In genomic region chr12:4270670-4271432, GRCh38 we compare ENCODE assay signal across 8 cellular contexts. TPM values are rescaled to one million over a fixed set of nuclear protein-coding genes. Genes with fewer than 3 reads are reported as not detected.
DNase-seq lines count a peak whose midpoint lies in the region; ATAC-seq and TF ChIP-seq lines count a peak whose summit lies in the region.

No MANE protein-coding gene starts in this region.

- ATAC-seq in HCT116 (no peak), HG02870 (IDR thresholded peaks at IDR 0.05; ENCODE audit: unreplicated experiment) (no peak), HG03378 (IDR thresholded peaks at IDR 0.05; ENCODE audit: unreplicated experiment) (no peak)

- no peak for TF ChIP-seq POLR2A in HCT116 (IDR thresholded peaks at IDR 0.05; ENCODE audit: borderline replicate concordance, extremely low read depth, insufficient read depth, insufficient read length)

- intact Hi-C loops in HCT116 (cut with micrococcal nuclease): loop anchor here (10.0 kb wide), 1 partner anchor 466 kb away; no protein-coding TSS in a partner anchor

- CTCF ChIA-PET in HCT116 (lab: Charles Lee) (interaction anchor here (0.7 kb wide), 1 partner anchor 387 kb away, joined by 3 read pairs; no protein-coding TSS in a partner anchor), GM10248 (lab: Yijun Ruan, JAX) (interaction anchor here (1.1 to 1.4 kb wide), 2 partner anchors 124 to 388 kb away, joined by 3 read pairs; no protein-coding TSS in a partner anchor)

- peak overlapping the region; percentile 78 for H3K4me2 ChIP-seq in HCT116 (ENCODE audit: low read length)

- DNase-seq in HCT116 (ENCODE audit: low read depth, low spot score) (no peak), GM10248 (ENCODE audit: extremely low spot score) (no peak)
- peak; percentile 72 for DNase-seq in activated CD4-positive, alpha-beta T cell treated with anti-CD3 and anti-CD28 coated beads for 48 hours

- H3K36me3 ChIP-seq in HCT116 (ENCODE audit: control insufficient read depth in 1 of 2, insufficient read depth in 2 of 2, low read length in 2 of 2) (no peaks in the 10 kb centered on the region), ectodermal cell (ENCODE audit: control insufficient read depth, insufficient read depth, low read length) (no peaks in the 10 kb centered on the region), subcutaneous abdominal adipose tissue (ENCODE audit: control insufficient read depth in 5 of 5, insufficient read depth in 5 of 5, low read length in 5 of 5) (no peaks in the 10 kb centered on the region)

- no peaks in the 10 kb centered on the region for H3K9me2 ChIP-seq in HCT116 (ENCODE audit: insufficient read depth)

- H3K9me3 ChIP-seq in HCT116 (ENCODE audit: control insufficient read depth in 1 of 2, insufficient read depth in 1 of 2, low read depth in 1 of 2, low read length in 2 of 2): no peaks in the 10 kb centered on the region
- no peaks in the 10 kb centered on the region for H3K9me3 ChIP-seq in ectodermal cell (ENCODE audit: control insufficient read depth, low read length)
- no peaks in the 10 kb centered on the region for H3K9me3 ChIP-seq in mononuclear cell (ENCODE audit: low read depth, low read length)
- H3K9me3 ChIP-seq in subcutaneous abdominal adipose tissue (ENCODE audit: control insufficient read depth in 5 of 5, low read length in 5 of 5): no peaks in the 10 kb centered on the region

- no peaks in the 10 kb centered on the region for H3K79me2 ChIP-seq in HCT116 (ENCODE audit: insufficient read depth, low read length)

- H4K20me1 ChIP-seq in HCT116 (ENCODE audit: insufficient read depth): no peaks in the 10 kb centered on the region

- TF ChIP-seq RAD21 in HCT116 (IDR thresholded peaks at IDR 0.05; ENCODE audit: low read depth): no peak

- 0% methylated on average over 47 to 48 of the region's 48 CpGs for WGBS in ectodermal cell, 2 experiments

- H3K4me3 ChIP-seq in HCT116 (replicated peaks in 1 of 2; ENCODE audit: low read depth in 1 of 2, low read length in 2 of 2) (peak overlapping the region in 1 of 2 experiments; percentile 35; a peak in 3 of 4 replicates), ectodermal cell (ENCODE audit: insufficient read depth, low read depth, low read length) (peak overlapping the region; percentile 45), mononuclear cell (ENCODE audit: low read length) (peak overlapping the region; percentile 56), subcutaneous abdominal adipose tissue (ENCODE audit: low read depth in 1 of 5, low read length in 5 of 5) (peak overlapping the region; percentile 51 to 88 (median 65))

- H3K4me1 ChIP-seq in HCT116 (ENCODE audit: control insufficient read depth in 1 of 2, insufficient read depth in 2 of 2, low read length in 2 of 2) (peaks cover 0 to 10% of the 10 kb centered on the region in 2 experiments; a peak in 2 of 4 replicates), ectodermal cell (ENCODE audit: control insufficient read depth, insufficient read depth, low read length) (peaks cover 18% of the 10 kb centered on the region), mononuclear cell (ENCODE audit: insufficient read depth, low read length) (peaks cover 60% of the 10 kb centered on the region), subcutaneous abdominal adipose tissue (ENCODE audit: control insufficient read depth in 5 of 5, insufficient read depth in 5 of 5, low read length in 5 of 5) (peaks cover 0 to 62% (median 59%) of the 10 kb centered on the region in 5 donors)

- no TSS peak for BruUV-seq in HCT116 (replicated peaks; lab: Mats Ljungman, UMichigan)

- POLR2A ChIA-PET in HCT116 (lab: Charles Lee): no interaction called here
- POLR2A ChIA-PET in GM10248 (lab: Yijun Ruan, JAX): no interaction called here

- H2AFZ ChIP-seq in HCT116 (ENCODE audit: low read depth, low read length, poor library complexity, severe bottlenecking): peak overlapping the region; percentile 52

- H3K9ac ChIP-seq in HCT116 (ENCODE audit: low read length): no peak overlapping the region
- H3K9ac ChIP-seq in subcutaneous abdominal adipose tissue (ENCODE audit: low read length in 5 of 5): peak overlapping the region in 4 of 5 donors; percentile 45 to 78 (median 64)

- RAD21 ChIA-PET in HCT116 (lab: Charles Lee; ENCODE audit: low non-redundant PET in 1 of 2, low total read pairs in 2 of 2, uncharacterized antibody in 2 of 2, unreplicated experiment in 2 of 2): no interaction called here

- H3K27me3 ChIP-seq in HCT116 (ENCODE audit: insufficient read depth, low read length) (peaks cover 66% of the 10 kb centered on the region), ectodermal cell (ENCODE audit: control insufficient read depth, insufficient read depth, low read length, poor library complexity, severe bottlenecking) (peaks cover 86% of the 10 kb centered on the region), mononuclear cell (ENCODE audit: insufficient read depth, low read length) (peaks cover 34% of the 10 kb centered on the region), subcutaneous abdominal adipose tissue (ENCODE audit: control insufficient read depth in 5 of 5, insufficient read depth in 4 of 5, low read length in 5 of 5) (peaks cover 6 to 54% (median 13%) of the 10 kb centered on the region in 5 donors)

- no peak for TF ChIP-seq CTCF in HCT116 (IDR thresholded peaks at IDR 0.05 in 2 of 3, conservative IDR thresholded peaks at IDR 0.05 in 1 of 3; ENCODE audit: borderline replicate concordance in 1 of 3, insufficient read depth in 1 of 3, low read depth in 2 of 3, low read length in 2 of 3)
- no peak for TF ChIP-seq CTCF in GM10248 (IDR thresholded peaks at IDR 0.05; ENCODE audit: control extremely low read depth, extremely low read depth, low read depth, missing control alignments)

- H3K27ac ChIP-seq in HCT116 (ENCODE audit: low read depth, low read length) (no peak overlapping the region), ectodermal cell (ENCODE audit: insufficient read depth, low read depth, low read length, poor library complexity, severe bottlenecking) (peak overlapping the region; percentile 74), subcutaneous abdominal adipose tissue (ENCODE audit: low read depth, low read length) (peak overlapping the region; percentile 41)

TF ChIP-seq in HCT116, 20 proteins besides CTCF, POLR2A, EP300 and RAD21 (continues in another document):
- no peak for TF ChIP-seq ELF1 (IDR thresholded peaks at IDR 0.05; ENCODE audit: borderline replicate concordance, low read depth)
- TF ChIP-seq EZH2phosphoT487 (IDR thresholded peaks at IDR 0.05; ENCODE audit: borderline replicate concordance): no peak
- TF ChIP-seq REST (IDR thresholded peaks at IDR 0.05; ENCODE audit: low read depth): no peak
- no peak for TF ChIP-seq ZNF274 (IDR thresholded peaks at IDR 0.05; ENCODE audit: low read depth, low read length)
- no peak for TF ChIP-seq EZH2 (IDR thresholded peaks at IDR 0.05)
- no peak for TF ChIP-seq MAX (IDR thresholded peaks at IDR 0.05)
- no peak for TF ChIP-seq CEBPB (IDR thresholded peaks at IDR 0.05; ENCODE audit: low read depth)
- no peak for TF ChIP-seq TCF7L2 (IDR thresholded peaks at IDR 0.05; ENCODE audit: borderline replicate concordance, extremely low read depth, insufficient read depth, insufficient read length)
- no peak for TF ChIP-seq ATF3 (IDR thresholded peaks at IDR 0.05)
- TF ChIP-seq SIN3A (IDR thresholded peaks at IDR 0.05; ENCODE audit: low read depth): no peak
- no peak for TF ChIP-seq FOSL1 (IDR thresholded peaks at IDR 0.05; ENCODE audit: low read depth)
- TF ChIP-seq ZFX (IDR thresholded peaks at IDR 0.05): no peak
- TF ChIP-seq POLR2AphosphoS5 (IDR thresholded peaks at IDR 0.05; ENCODE audit: low read depth, low read length): no peak
- no peak for TF ChIP-seq CBX3 (IDR thresholded peaks at IDR 0.05; ENCODE audit: low read depth)
- TF ChIP-seq JUND (IDR thresholded peaks at IDR 0.05): no peak

RNA-seq across cellular contexts. Expression of gene CCND2, which starts 2.7 kb away (rescaled TPM):
- total RNA-seq in HCT116 (2021; ENCODE audit: unreplicated experiment) (1.1 TPM), mononuclear cell (60.7 TPM)
- 0.25 TPM in 1 of 2 replicates, not detected in the other for polyA plus RNA-seq in HCT116 (2012)
- 88.1 TPM for polyA plus RNA-seq in ectodermal cell (2013, experiment 1 of 4)
- 61.7 TPM for polyA plus RNA-seq in ectodermal cell (2013, experiment 2 of 4)
- polyA plus RNA-seq in ectodermal cell (2013, experiment 3 of 4): 47.8 TPM
- 51.3 TPM for polyA plus RNA-seq in ectodermal cell (2013, experiment 4 of 4)

RNA-seq across cellular contexts. Expression of gene TIGAR, which starts 50.2 kb away (rescaled TPM):
- total RNA-seq in HCT116 (2021; ENCODE audit: unreplicated experiment) (13.7 TPM), mononuclear cell (9.8 TPM)
- 6.0 and 6.3 TPM in 2 replicates for polyA plus RNA-seq in HCT116 (2012)
- 15.5 TPM for polyA plus RNA-seq in ectodermal cell (2013, experiment 1 of 4)
- polyA plus RNA-seq in ectodermal cell (2013, experiment 2 of 4): 19.4 TPM
- polyA plus RNA-seq in ectodermal cell (2013, experiment 3 of 4): 7.5 TPM
- 10.5 TPM for polyA plus RNA-seq in ectodermal cell (2013, experiment 4 of 4)

Comparison
In these comparisons a context has a peak if more than half of its experiments do, and no peak if none do; other contexts are left out.
1. RNA of gene CCND2, which starts 2.7 kb away (total RNA-seq): 60.7 TPM in mononuclear cell (single experiment); 1.1 TPM in HCT116 (single experiment); every median in the first group is over 10 times any median in the second.